Comparison of ENCODE assay signal across 1 cellular context in genomic region chr4:1244081-1244977, GRCh38.
TF ChIP-seq lines count a peak whose summit lies in the region.

No MANE protein-coding gene starts in this region.

TF ChIP-seq in H1, 55 proteins besides CTCF, POLR2A, EP300 and RAD21:
- TF ChIP-seq CREB1 (IDR thresholded peaks at IDR 0.05) (no peak), EZH2 (IDR thresholded peaks at IDR 0.05; ENCODE audit: low read depth, low read length, severe bottlenecking) (no peak)
TF ChIP-seq in H1: peak in this region for 0.
